8 cellular contexts compared by ENCODE assay signal in genomic region chr1:218164930-218165686, GRCh38.
A peak's percentile ranks its signal among the peaks of the same experiment; 100 is the strongest.
DNase-seq lines count a peak whose midpoint lies in the region; ATAC-seq, FAIRE-seq and TF ChIP-seq lines count a peak whose summit lies in the region.

No MANE protein-coding gene starts in this region.

- intact Hi-C loops in K562 (cut with micrococcal nuclease) = no loop called here

- no peak for TF ChIP-seq RAD21 in K562 (CRISPR knock-in tag; conservative IDR thresholded peaks at IDR 0.05 in 1 of 2, IDR thresholded peaks at IDR 0.05 in 1 of 2)

- POLR2A ChIA-PET in K562 (lab: Yijun Ruan, JAX) = no interaction called here

- H2AFZ ChIP-seq in K562 (ENCODE audit: low read depth, low read length) = no peak overlapping the region

- no peaks in the 10 kb centered on the region for H4K20me1 ChIP-seq in K562 (replicated peaks; ENCODE audit: control insufficient read depth, insufficient read depth, low read length)

- no peaks in the 10 kb centered on the region for H3K36me3 Mint-ChIP-seq in stimulated activated naive CD8-positive, alpha-beta T cell treated with anti-CD3 and anti-CD28 coated beads, Interleukin-15, Interleukin-2, amounts not matched to agents 100 ng/mL and 50 ng/mL, for 24 hours (ENCODE audit: low read depth)

- H3K27me3 ChIP-seq in K562 (ENCODE audit: control insufficient read depth in 2 of 2, insufficient read depth in 2 of 2, low read length in 2 of 2) = 0 out of 5 replicates have a peak, but pooled peaks cover 2 to 5% of the 10 kb centered on the region in 2 experiments

- H3K4me3 Mint-ChIP-seq in stimulated activated naive CD8-positive, alpha-beta T cell treated with anti-CD3 and anti-CD28 coated beads, Interleukin-15, Interleukin-2, amounts not matched to agents 100 ng/mL and 50 ng/mL, for 24 hours = peak overlapping the region; percentile 62

- in situ Hi-C loops in K562 (cut with MboI) = no loop called here

- no peaks in the 10 kb centered on the region for H3K79me2 ChIP-seq in K562 (ENCODE audit: control insufficient read depth, insufficient read depth, low read length)

- H3K4me1 Mint-ChIP-seq in stimulated activated naive CD8-positive, alpha-beta T cell treated with anti-CD3 and anti-CD28 coated beads, Interleukin-15, Interleukin-2, amounts not matched to agents 100 ng/mL and 50 ng/mL, for 24 hours (ENCODE audit: low read depth) = peaks cover 13% of the 10 kb centered on the region

- H3K9ac ChIP-seq in K562 (ENCODE audit: insufficient read depth in 1 of 2, low read depth in 2 of 2, low read length in 2 of 2) = no peak overlapping the region

- FAIRE-seq in K562 (lab: Jason Lieb, UNC) = no peak

- no peak overlapping the region for H3K4me2 ChIP-seq in K562 (ENCODE audit: insufficient read depth, low read length)

- TF ChIP-seq POLR2A in K562 (conservative IDR thresholded peaks at IDR 0.05) = no peak

- H3K36me3 ChIP-seq in K562 (ENCODE audit: control insufficient read depth, insufficient read depth, low read length) = no peaks in the 10 kb centered on the region

- no peak overlapping the region for H3K27ac ChIP-seq in K562 (ENCODE audit: extremely low read depth, low read depth, low read length)

- H3K9me1 ChIP-seq in K562 (ENCODE audit: control insufficient read depth, insufficient read depth, low read length) = no peaks in the 10 kb centered on the region

- no peak overlapping the region for H3K27ac Mint-ChIP-seq in stimulated activated naive CD8-positive, alpha-beta T cell treated with anti-CD3 and anti-CD28 coated beads, Interleukin-15, Interleukin-2, amounts not matched to agents 100 ng/mL and 50 ng/mL, for 24 hours

- H3K9me3 ChIP-seq in K562 (replicated peaks; ENCODE audit: control insufficient read depth, insufficient read depth, low read depth, low read length) = no peaks in the 10 kb centered on the region

- no peak overlapping the region for H3K4me3 ChIP-seq in K562

- H3K9me3 Mint-ChIP-seq in stimulated activated naive CD8-positive, alpha-beta T cell treated with anti-CD3 and anti-CD28 coated beads, Interleukin-15, Interleukin-2, amounts not matched to agents 100 ng/mL and 50 ng/mL, for 24 hours = no peaks in the 10 kb centered on the region

- peak; percentile 61 for ATAC-seq in GM21723 (IDR thresholded peaks at IDR 0.05; ENCODE audit: unreplicated experiment)
- peak; percentile 29; the same call in 1 of the 3 replicates for ATAC-seq in K562

- CTCF ChIA-PET in K562 (lab: Yijun Ruan, JAX; ENCODE audit: low intra/inter-chr PET ratio) = no interaction called here

- DNase-seq in EL (peak; percentile 39), NCI-H1930 (lab: John Stamatoyannopoulos, UW) (peak; percentile 42 to 45), K562 (ENCODE audit: extremely low read depth in 1 of 4, low spot score in 3 of 4) (no peak), islet precursor cell (peak; percentile 72), DMS79 treated with DMSO at 0.1 percent for 48 hours (lab: John Stamatoyannopoulos, UW) (no peak), cerebellar cortex (ENCODE audit: low spot score) (no peak)

- no peak for TF ChIP-seq EP300 in K562 (IDR thresholded peaks at IDR 0.05; ENCODE audit: low read length)

- WGBS in K562 (ENCODE audit: insufficient coverage, low coverage, missing lambda C conversion rate) = 6% methylated on average over 38 of the region's 79 CpGs

- BruUV-seq in K562 (replicated peaks; lab: Mats Ljungman, UMichigan) = no TSS peak

- H3K4me1 ChIP-seq in K562 (replicated peaks in 1 of 2; ENCODE audit: control insufficient read depth in 2 of 2, insufficient read depth in 2 of 2, low read length in 2 of 2) = peaks cover 0 to 3% of the 10 kb centered on the region in 2 experiments; a peak in 1 of 5 replicates

- no peak for TF ChIP-seq CTCF in K562 (IDR thresholded peaks at IDR 0.05 in 2 of 3, conservative IDR thresholded peaks at IDR 0.05 in 1 of 3; ENCODE audit: insufficient read depth in 2 of 3, low read depth in 1 of 3, low read length in 3 of 3)

- peaks cover 52% of the 10 kb centered on the region for H3K27me3 Mint-ChIP-seq in stimulated activated naive CD8-positive, alpha-beta T cell treated with anti-CD3 and anti-CD28 coated beads, Interleukin-15, Interleukin-2, amounts not matched to agents 100 ng/mL and 50 ng/mL, for 24 hours

TF ChIP-seq in K562, 482 proteins besides CTCF, POLR2A, EP300 and RAD21:
- no peak for TF ChIP-seq ETV6 (IDR thresholded peaks at IDR 0.05; ENCODE audit: borderline replicate concordance in 1 of 2, low read depth in 2 of 2, low read length in 1 of 2)
- TF ChIP-seq ETV6 (CRISPR knock-in tag; IDR thresholded peaks at IDR 0.05; ENCODE audit: borderline replicate concordance) = no peak
- no peak for TF ChIP-seq SMARCA5 (IDR thresholded peaks at IDR 0.05)
- no peak for TF ChIP-seq BRD9 (IDR thresholded peaks at IDR 0.05; ENCODE audit: low read depth, partially characterized antibody)
- no peak for TF ChIP-seq ZNF75A (CRISPR knock-in tag; IDR thresholded peaks at IDR 0.05)
- TF ChIP-seq ZNF695 (CRISPR knock-in tag; IDR thresholded peaks at IDR 0.05) = no peak
- no peak for TF ChIP-seq ZNF445 (CRISPR knock-in tag; IDR thresholded peaks at IDR 0.05; ENCODE audit: low read depth)
- no peak for TF ChIP-seq ZEB2 (IDR thresholded peaks at IDR 0.05)
- TF ChIP-seq CAMTA2 (CRISPR knock-in tag; conservative IDR thresholded peaks at IDR 0.05) = no peak
- no peak for TF ChIP-seq ZNF717 (CRISPR knock-in tag; IDR thresholded peaks at IDR 0.05)
- TF ChIP-seq ZNF280A (IDR thresholded peaks at IDR 0.05; ENCODE audit: low read depth, partially characterized antibody) = no peak

Comparison
In these comparisons a context has a peak if more than half of its experiments do, and no peak if none do; other contexts are left out.
1. DNase-seq: peak in EL (single experiment), NCI-H1930 (2 of 2) and islet precursor cell (single experiment); none in K562 (0 of 4), DMS79 treated with DMSO at 0.1 percent for 48 hours (single experiment) and cerebellar cortex (single experiment).